ENCODE assay signal across 8 cellular contexts in the genomic region with DNA sequence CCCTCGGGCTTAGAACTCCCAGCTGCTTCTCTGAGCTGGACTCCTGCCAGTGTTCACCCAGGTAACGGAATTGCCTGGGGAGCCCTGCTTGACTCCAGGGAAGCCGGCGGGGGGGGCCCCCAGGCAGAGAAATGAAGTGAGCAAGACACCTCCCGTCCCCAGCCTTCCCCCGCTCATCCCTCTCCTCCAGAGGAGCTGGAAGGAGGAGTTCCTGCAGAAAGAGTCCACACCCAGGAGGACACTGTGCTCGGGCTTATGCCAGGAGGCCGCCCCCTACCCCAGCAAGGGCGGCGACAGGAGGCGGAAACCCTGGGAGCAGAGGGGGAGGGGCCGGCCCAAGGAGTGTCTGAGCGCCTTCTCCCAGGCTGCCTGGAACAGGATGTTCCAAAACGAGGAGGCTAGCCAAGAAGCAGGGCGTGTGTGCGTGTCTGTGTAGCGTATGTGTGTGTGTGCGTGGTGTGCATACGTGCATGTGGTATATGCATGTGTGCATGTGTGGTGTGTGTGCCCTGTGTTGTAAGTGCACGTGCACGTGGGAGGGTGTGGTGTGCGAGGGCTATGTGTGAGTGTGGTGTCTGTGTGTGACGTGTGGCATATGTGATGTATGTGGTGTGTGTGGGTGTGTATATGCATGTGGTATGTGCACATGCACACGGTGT.
DNase-seq lines count a peak whose midpoint lies in the region; ATAC-seq, FAIRE-seq and TF ChIP-seq lines count a peak whose summit lies in the region.

No MANE protein-coding gene starts in this region.

- no peak overlapping the region for H3K4me2 ChIP-seq in HepG2 (ENCODE audit: low read depth, low read length)

- CTCF ChIA-PET in HepG2 (lab: Yijun Ruan, JAX; ENCODE audit: low intra/inter-chr PET ratio, low total read pairs), result no interaction called here

- POLR2A ChIA-PET in HepG2 (lab: Yijun Ruan, JAX), result no interaction called here

- no peaks in the 10 kb centered on the region for H4K20me1 ChIP-seq in HepG2 (ENCODE audit: insufficient read depth, low read length)

- H2AFZ ChIP-seq in HepG2 (ENCODE audit: low read length), result no peak overlapping the region

- intact Hi-C loops in HepG2 (cut with micrococcal nuclease; ENCODE audit: unreplicated experiment), result no loop called here
- intact Hi-C loops in vagina (cut with DNase I), result no loop called here

- TF ChIP-seq EP300 in HepG2 (IDR thresholded peaks at IDR 0.05; ENCODE audit: low read depth in 2 of 2, low read length in 2 of 2) (no peak), HepG2 (CRISPR knock-in tag; IDR thresholded peaks at IDR 0.05; ENCODE audit: borderline replicate concordance) (no peak)

- H3K27ac ChIP-seq in 22Rv1, result peak overlapping the region; percentile 17; the same call in 1 of the 2 replicates
- H3K27ac ChIP-seq in HepG2 (ENCODE audit: extremely low read length, insufficient read depth, low read length), result no peak overlapping the region
- peak overlapping the region; percentile 44 for H3K27ac ChIP-seq in vagina

- ATAC-seq in HepG2, result peak; percentile 10
- ATAC-seq in HG02840 (IDR thresholded peaks at IDR 0.05; ENCODE audit: low FRiP score, unreplicated experiment), result no peak

- H3K27me3 ChIP-seq in bronchial epithelial cell (ENCODE audit: control insufficient read depth, insufficient read depth, low read length) (no peaks in the 10 kb centered on the region), HepG2 (ENCODE audit: control insufficient read depth in 1 of 2, insufficient read depth in 2 of 2, low read length in 2 of 2) (peaks cover 0 to 5% of the 10 kb centered on the region in 2 experiments; a peak in 1 of 5 replicates), vagina (no peaks in the 10 kb centered on the region)

- H3K9me3 ChIP-seq in HepG2 (ENCODE audit: low read length) (no peaks in the 10 kb centered on the region), vagina (no peaks in the 10 kb centered on the region)

- TF ChIP-seq POLR2A in HepG2 (IDR thresholded peaks at IDR 0.05; ENCODE audit: insufficient read depth in 1 of 2, low read depth in 2 of 2, low read length in 2 of 2), result no peak
- TF ChIP-seq POLR2A in vagina (IDR thresholded peaks at IDR 0.05), result no peak

- DNase-seq in KBM-7 (peak; percentile 54), bronchial epithelial cell (ENCODE audit: low read depth) (peak; percentile 68), HepG2 (ENCODE audit: low spot score) (no peak), vagina (ENCODE audit: extremely low spot score in 2 of 2) (no peak), Kasumi-1 (lab: John Stamatoyannopoulos, UW) (no peak), NCI-H1048 (lab: John Stamatoyannopoulos, UW) (no peak)

- H3K79me2 ChIP-seq in HepG2 (ENCODE audit: insufficient read depth, low read length), result no peaks in the 10 kb centered on the region

- TF ChIP-seq RAD21 in HepG2 (CRISPR knock-in tag; IDR thresholded peaks at IDR 0.05), result no peak

- H3K36me3 ChIP-seq in bronchial epithelial cell (ENCODE audit: control insufficient read depth, insufficient read depth, low read length) (no peaks in the 10 kb centered on the region), HepG2 (replicated peaks in 1 of 2; ENCODE audit: control insufficient read depth in 1 of 2, insufficient read depth in 2 of 2, low read length in 2 of 2) (no peaks in the 10 kb centered on the region), vagina (no peaks in the 10 kb centered on the region)

- TF ChIP-seq CTCF in 22Rv1 (IDR thresholded peaks at IDR 0.05) (no peak), bronchial epithelial cell (IDR thresholded peaks at IDR 0.05; ENCODE audit: insufficient read depth, low read length, severe bottlenecking) (no peak), HepG2 (CRISPR knock-in tag; IDR thresholded peaks at IDR 0.05) (no peak), vagina (IDR thresholded peaks at IDR 0.05) (no peak)

- H3K4me3 ChIP-seq in bronchial epithelial cell (ENCODE audit: low read depth, low read length), result no peak overlapping the region
- no peak overlapping the region; a peak in 1 of 6 replicates for H3K4me3 ChIP-seq in HepG2 (replicated peaks in 1 of 3; ENCODE audit: insufficient read depth in 1 of 3, low read depth in 2 of 3, low read length in 3 of 3)
- H3K4me3 ChIP-seq in vagina, result peak overlapping the region; percentile 22 to 34

- WGBS in HepG2 (ENCODE audit: low lambda C conversion rate), result 57% methylated on average over 15 of the region's 24 CpGs

- no TSS peak for BruUV-seq in HepG2 (replicated peaks; lab: Mats Ljungman, UMichigan)

- FAIRE-seq in bronchial epithelial cell (lab: Jason Lieb, UNC) (peak; percentile 100), HepG2 (lab: Jason Lieb, UNC) (peak; percentile 56)

- 0 out of 2 replicates have a peak, but pooled peaks cover 7% of the 10 kb centered on the region for H3K4me1 ChIP-seq in HepG2 (ENCODE audit: insufficient read depth, low read length)
- peaks cover 53% of the 10 kb centered on the region for H3K4me1 ChIP-seq in vagina

- in situ Hi-C loops in KBM-7 (cut with MboI; ENCODE audit: low pct_unique_long_range_greater_than_20kb, low sequenced_read_pairs), result no loop called here
- in situ Hi-C loops in HepG2 (cut with HindIII; ENCODE audit: extremely low pct_ligation_motif_present, low pct_unique_long_range_greater_than_20kb), result no loop called here

- H3K9ac ChIP-seq in HepG2 (ENCODE audit: insufficient read depth, low read depth, low read length), result no peak overlapping the region

TF ChIP-seq in HepG2, 621 proteins besides CTCF, POLR2A, EP300 and RAD21:
- TF ChIP-seq GATA4 (IDR thresholded peaks at IDR 0.05; ENCODE audit: borderline replicate concordance, low read depth), result no peak
- TF ChIP-seq, protein P1, sequence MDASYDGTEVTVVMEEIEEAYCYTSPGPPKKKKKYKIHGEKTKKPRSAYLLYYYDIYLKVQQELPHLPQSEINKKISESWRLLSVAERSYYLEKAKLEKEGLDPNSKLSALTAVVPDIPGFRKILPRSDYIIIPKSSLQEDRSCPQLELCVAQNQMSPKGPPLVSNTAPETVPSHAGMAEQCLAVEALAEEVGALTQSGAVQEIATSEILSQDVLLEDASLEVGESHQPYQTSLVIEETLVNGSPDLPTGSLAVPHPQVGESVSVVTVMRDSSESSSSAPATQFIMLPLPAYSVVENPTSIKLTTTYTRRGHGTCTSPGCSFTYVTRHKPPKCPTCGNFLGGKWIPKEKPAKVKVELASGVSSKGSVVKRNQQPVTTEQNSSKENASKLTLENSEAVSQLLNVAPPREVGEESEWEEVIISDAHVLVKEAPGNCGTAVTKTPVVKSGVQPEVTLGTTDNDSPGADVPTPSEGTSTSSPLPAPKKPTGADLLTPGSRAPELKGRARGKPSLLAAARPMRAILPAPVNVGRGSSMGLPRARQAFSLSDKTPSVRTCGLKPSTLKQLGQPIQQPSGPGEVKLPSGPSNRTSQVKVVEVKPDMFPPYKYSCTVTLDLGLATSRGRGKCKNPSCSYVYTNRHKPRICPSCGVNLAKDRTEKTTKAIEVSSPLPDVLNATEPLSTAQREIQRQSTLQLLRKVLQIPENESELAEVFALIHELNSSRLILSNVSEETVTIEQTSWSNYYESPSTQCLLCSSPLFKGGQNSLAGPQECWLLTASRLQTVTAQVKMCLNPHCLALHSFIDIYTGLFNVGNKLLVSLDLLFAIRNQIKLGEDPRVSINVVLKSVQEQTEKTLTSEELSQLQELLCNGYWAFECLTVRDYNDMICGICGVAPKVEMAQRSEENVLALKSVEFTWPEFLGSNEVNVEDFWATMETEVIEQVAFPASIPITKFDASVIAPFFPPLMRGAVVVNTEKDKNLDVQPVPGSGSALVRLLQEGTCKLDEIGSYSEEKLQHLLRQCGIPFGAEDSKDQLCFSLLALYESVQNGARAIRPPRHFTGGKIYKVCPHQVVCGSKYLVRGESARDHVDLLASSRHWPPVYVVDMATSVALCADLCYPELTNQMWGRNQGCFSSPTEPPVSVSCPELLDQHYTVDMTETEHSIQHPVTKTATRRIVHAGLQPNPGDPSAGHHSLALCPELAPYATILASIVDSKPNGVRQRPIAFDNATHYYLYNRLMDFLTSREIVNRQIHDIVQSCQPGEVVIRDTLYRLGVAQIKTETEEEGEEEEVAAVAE (CRISPR knock-in tag; IDR thresholded peaks at IDR 0.05; ENCODE audit: borderline replicate concordance), result no peak
- no peak for TF ChIP-seq ZNF644 (CRISPR knock-in tag; IDR thresholded peaks at IDR 0.05; ENCODE audit: low read depth)
- TF ChIP-seq, protein P2, sequence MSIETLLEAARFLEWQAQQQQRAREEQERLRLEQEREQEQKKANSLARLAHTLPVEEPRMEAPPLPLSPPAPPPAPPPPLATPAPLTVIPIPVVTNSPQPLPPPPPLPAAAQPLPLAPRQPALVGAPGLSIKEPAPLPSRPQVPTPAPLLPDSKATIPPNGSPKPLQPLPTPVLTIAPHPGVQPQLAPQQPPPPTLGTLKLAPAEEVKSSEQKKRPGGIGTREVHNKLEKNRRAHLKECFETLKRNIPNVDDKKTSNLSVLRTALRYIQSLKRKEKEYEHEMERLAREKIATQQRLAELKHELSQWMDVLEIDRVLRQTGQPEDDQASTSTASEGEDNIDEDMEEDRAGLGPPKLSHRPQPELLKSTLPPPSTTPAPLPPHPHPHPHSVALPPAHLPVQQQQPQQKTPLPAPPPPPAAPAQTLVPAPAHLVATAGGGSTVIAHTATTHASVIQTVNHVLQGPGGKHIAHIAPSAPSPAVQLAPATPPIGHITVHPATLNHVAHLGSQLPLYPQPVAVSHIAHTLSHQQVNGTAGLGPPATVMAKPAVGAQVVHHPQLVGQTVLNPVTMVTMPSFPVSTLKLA (IDR thresholded peaks at IDR 0.05), result peak; percentile 85

Comparison
In these comparisons a context has a peak if more than half of its experiments do, and no peak if none do; other contexts are left out.
1. DNase-seq: peak in KBM-7 (single experiment) and bronchial epithelial cell (single experiment); none in HepG2 (single experiment), vagina (0 of 2), Kasumi-1 (0 of 2) and NCI-H1048 (single experiment).
2. H3K4me3 ChIP-seq: peak in vagina (2 of 2); none in bronchial epithelial cell (single experiment) and HepG2 (0 of 3).